ENCODE assay signal across 1 cellular context in the genomic region with DNA sequence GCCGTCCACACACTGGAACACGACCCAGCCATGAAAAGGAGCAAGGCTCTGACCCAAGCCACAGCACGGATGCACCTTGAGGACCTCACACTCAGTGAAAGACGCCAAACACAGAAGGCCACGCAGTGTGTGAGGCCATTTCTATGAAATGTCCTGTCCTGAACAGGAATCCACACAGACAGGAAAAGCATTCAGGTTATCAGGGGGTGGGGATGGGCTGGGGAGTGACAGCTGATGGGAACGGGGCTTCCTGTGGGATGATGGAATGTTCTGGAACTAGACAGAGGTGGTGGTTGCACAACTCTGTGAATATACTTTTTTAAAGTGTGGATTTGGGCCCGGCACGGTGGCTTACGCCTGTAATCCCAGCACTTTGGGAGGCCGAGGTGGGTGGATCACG.
TF ChIP-seq lines count a peak whose summit lies in the region.

No MANE protein-coding gene starts in this region.

TF ChIP-seq in H1, 55 proteins besides CTCF, POLR2A, EP300 and RAD21:
- TF ChIP-seq CEBPB (IDR thresholded peaks at IDR 0.05; ENCODE audit: low read depth, low read length), result no peak
- TF ChIP-seq EZH2 (IDR thresholded peaks at IDR 0.05; ENCODE audit: low read depth, low read length, severe bottlenecking), result no peak
- TF ChIP-seq RNF2 (IDR thresholded peaks at IDR 0.05; ENCODE audit: borderline replicate concordance, low read depth, low read length, missing control alignments, poor library complexity, severe bottlenecking), result no peak
- no peak for TF ChIP-seq ASH2L (IDR thresholded peaks at IDR 0.05; ENCODE audit: low read length)
- no peak for TF ChIP-seq GTF2F1 (IDR thresholded peaks at IDR 0.05; ENCODE audit: borderline replicate concordance, low read depth, low read length)
- no peak for TF ChIP-seq CHD1 (IDR thresholded peaks at IDR 0.05; ENCODE audit: low read depth, low read length)
- TF ChIP-seq SRF (IDR thresholded peaks at IDR 0.05; ENCODE audit: low read depth, low read length), result no peak
- TF ChIP-seq TAF1 (IDR thresholded peaks at IDR 0.05; ENCODE audit: low read depth, low read length), result no peak
- no peak for TF ChIP-seq FOSL1 (IDR thresholded peaks at IDR 0.05; ENCODE audit: insufficient read depth, low read depth, low read length)
- no peak for TF ChIP-seq TEAD4 (IDR thresholded peaks at IDR 0.05; ENCODE audit: low read depth, low read length)
- no peak for TF ChIP-seq CREB1 (IDR thresholded peaks at IDR 0.05)
- TF ChIP-seq CBX8 (IDR thresholded peaks at IDR 0.05; ENCODE audit: borderline replicate concordance, low read depth, low read length), result no peak
- TF ChIP-seq SIN3A (conservative IDR thresholded peaks at IDR 0.05 in 1 of 2, IDR thresholded peaks at IDR 0.05 in 1 of 2; ENCODE audit: low read depth in 1 of 2, low read length in 2 of 2), result no peak
- TF ChIP-seq SIX5 (IDR thresholded peaks at IDR 0.05; ENCODE audit: low read depth, low read length), result no peak
- TF ChIP-seq SAP30 (IDR thresholded peaks at IDR 0.05; ENCODE audit: insufficient read depth, insufficient replicate concordance, low read length), result no peak
- no peak for TF ChIP-seq KDM5A (IDR thresholded peaks at IDR 0.05; ENCODE audit: low read length)
- TF ChIP-seq TAF7 (optimal IDR thresholded peaks at IDR 0.05; ENCODE audit: borderline replicate concordance, low read depth, low read length), result no peak
TF ChIP-seq in H1: peak in this region for 0.
